1 cellular context compared by ENCODE assay signal in genomic region chr19:860481-861098, GRCh38.
TF ChIP-seq lines count a peak whose summit lies in the region.

No MANE protein-coding gene starts in this region.

TF ChIP-seq in H1, 55 proteins besides CTCF, POLR2A, EP300 and RAD21:
- TF ChIP-seq CHD1 (IDR thresholded peaks at IDR 0.05; ENCODE audit: low read depth, low read length) = no peak
- no peak for TF ChIP-seq POLR2AphosphoS5 (IDR thresholded peaks at IDR 0.05; ENCODE audit: low read depth, low read length)
- no peak for TF ChIP-seq TAF7 (optimal IDR thresholded peaks at IDR 0.05; ENCODE audit: borderline replicate concordance, low read depth, low read length)
- TF ChIP-seq, protein P1, sequence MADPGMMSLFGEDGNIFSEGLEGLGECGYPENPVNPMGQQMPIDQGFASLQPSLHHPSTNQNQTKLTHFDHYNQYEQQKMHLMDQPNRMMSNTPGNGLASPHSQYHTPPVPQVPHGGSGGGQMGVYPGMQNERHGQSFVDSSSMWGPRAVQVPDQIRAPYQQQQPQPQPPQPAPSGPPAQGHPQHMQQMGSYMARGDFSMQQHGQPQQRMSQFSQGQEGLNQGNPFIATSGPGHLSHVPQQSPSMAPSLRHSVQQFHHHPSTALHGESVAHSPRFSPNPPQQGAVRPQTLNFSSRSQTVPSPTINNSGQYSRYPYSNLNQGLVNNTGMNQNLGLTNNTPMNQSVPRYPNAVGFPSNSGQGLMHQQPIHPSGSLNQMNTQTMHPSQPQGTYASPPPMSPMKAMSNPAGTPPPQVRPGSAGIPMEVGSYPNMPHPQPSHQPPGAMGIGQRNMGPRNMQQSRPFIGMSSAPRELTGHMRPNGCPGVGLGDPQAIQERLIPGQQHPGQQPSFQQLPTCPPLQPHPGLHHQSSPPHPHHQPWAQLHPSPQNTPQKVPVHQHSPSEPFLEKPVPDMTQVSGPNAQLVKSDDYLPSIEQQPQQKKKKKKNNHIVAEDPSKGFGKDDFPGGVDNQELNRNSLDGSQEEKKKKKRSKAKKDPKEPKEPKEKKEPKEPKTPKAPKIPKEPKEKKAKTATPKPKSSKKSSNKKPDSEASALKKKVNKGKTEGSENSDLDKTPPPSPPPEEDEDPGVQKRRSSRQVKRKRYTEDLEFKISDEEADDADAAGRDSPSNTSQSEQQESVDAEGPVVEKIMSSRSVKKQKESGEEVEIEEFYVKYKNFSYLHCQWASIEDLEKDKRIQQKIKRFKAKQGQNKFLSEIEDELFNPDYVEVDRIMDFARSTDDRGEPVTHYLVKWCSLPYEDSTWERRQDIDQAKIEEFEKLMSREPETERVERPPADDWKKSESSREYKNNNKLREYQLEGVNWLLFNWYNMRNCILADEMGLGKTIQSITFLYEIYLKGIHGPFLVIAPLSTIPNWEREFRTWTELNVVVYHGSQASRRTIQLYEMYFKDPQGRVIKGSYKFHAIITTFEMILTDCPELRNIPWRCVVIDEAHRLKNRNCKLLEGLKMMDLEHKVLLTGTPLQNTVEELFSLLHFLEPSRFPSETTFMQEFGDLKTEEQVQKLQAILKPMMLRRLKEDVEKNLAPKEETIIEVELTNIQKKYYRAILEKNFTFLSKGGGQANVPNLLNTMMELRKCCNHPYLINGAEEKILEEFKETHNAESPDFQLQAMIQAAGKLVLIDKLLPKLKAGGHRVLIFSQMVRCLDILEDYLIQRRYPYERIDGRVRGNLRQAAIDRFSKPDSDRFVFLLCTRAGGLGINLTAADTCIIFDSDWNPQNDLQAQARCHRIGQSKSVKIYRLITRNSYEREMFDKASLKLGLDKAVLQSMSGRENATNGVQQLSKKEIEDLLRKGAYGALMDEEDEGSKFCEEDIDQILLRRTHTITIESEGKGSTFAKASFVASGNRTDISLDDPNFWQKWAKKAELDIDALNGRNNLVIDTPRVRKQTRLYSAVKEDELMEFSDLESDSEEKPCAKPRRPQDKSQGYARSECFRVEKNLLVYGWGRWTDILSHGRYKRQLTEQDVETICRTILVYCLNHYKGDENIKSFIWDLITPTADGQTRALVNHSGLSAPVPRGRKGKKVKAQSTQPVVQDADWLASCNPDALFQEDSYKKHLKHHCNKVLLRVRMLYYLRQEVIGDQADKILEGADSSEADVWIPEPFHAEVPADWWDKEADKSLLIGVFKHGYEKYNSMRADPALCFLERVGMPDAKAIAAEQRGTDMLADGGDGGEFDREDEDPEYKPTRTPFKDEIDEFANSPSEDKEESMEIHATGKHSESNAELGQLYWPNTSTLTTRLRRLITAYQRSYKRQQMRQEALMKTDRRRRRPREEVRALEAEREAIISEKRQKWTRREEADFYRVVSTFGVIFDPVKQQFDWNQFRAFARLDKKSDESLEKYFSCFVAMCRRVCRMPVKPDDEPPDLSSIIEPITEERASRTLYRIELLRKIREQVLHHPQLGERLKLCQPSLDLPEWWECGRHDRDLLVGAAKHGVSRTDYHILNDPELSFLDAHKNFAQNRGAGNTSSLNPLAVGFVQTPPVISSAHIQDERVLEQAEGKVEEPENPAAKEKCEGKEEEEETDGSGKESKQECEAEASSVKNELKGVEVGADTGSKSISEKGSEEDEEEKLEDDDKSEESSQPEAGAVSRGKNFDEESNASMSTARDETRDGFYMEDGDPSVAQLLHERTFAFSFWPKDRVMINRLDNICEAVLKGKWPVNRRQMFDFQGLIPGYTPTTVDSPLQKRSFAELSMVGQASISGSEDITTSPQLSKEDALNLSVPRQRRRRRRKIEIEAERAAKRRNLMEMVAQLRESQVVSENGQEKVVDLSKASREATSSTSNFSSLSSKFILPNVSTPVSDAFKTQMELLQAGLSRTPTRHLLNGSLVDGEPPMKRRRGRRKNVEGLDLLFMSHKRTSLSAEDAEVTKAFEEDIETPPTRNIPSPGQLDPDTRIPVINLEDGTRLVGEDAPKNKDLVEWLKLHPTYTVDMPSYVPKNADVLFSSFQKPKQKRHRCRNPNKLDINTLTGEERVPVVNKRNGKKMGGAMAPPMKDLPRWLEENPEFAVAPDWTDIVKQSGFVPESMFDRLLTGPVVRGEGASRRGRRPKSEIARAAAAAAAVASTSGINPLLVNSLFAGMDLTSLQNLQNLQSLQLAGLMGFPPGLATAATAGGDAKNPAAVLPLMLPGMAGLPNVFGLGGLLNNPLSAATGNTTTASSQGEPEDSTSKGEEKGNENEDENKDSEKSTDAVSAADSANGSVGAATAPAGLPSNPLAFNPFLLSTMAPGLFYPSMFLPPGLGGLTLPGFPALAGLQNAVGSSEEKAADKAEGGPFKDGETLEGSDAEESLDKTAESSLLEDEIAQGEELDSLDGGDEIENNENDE (IDR thresholded peaks at IDR 0.05; ENCODE audit: insufficient replicate concordance, low read length) = no peak
- TF ChIP-seq TEAD4 (IDR thresholded peaks at IDR 0.05; ENCODE audit: low read depth, low read length) = no peak
- no peak for TF ChIP-seq TCF12 (IDR thresholded peaks at IDR 0.05; ENCODE audit: low read depth, low read length)
- no peak for TF ChIP-seq CBX8 (IDR thresholded peaks at IDR 0.05; ENCODE audit: borderline replicate concordance, low read depth, low read length)
- no peak for TF ChIP-seq RFX5 (IDR thresholded peaks at IDR 0.05; ENCODE audit: borderline replicate concordance, low read depth, low read length)
- no peak for TF ChIP-seq BACH1 (IDR thresholded peaks at IDR 0.05; ENCODE audit: low read length)
- TF ChIP-seq SUZ12 (IDR thresholded peaks at IDR 0.05; ENCODE audit: low read length) = peak; percentile 36; the same call in 1 of the 2 replicates
- no peak for TF ChIP-seq SIN3A (conservative IDR thresholded peaks at IDR 0.05 in 1 of 2, IDR thresholded peaks at IDR 0.05 in 1 of 2; ENCODE audit: low read depth in 1 of 2, low read length in 2 of 2)
- no peak for TF ChIP-seq RXRA (IDR thresholded peaks at IDR 0.05; ENCODE audit: insufficient read depth, low read depth, low read length)
- TF ChIP-seq CBX5 (IDR thresholded peaks at IDR 0.05; ENCODE audit: low read depth, low read length) = no peak
- TF ChIP-seq EZH2 (IDR thresholded peaks at IDR 0.05; ENCODE audit: low read depth, low read length, severe bottlenecking) = peak; percentile 34
- no peak for TF ChIP-seq RNF2 (IDR thresholded peaks at IDR 0.05; ENCODE audit: borderline replicate concordance, low read depth, low read length, missing control alignments, poor library complexity, severe bottlenecking)
- TF ChIP-seq CREB1 (IDR thresholded peaks at IDR 0.05) = 0 out of 2 replicates have a peak, but pooled peaks have one; percentile 12
- TF ChIP-seq MAFK (IDR thresholded peaks at IDR 0.05; ENCODE audit: low read depth, low read length) = no peak
- peak; percentile 56 for TF ChIP-seq MAX (IDR thresholded peaks at IDR 0.05)
- TF ChIP-seq TAF1 (IDR thresholded peaks at IDR 0.05; ENCODE audit: low read depth, low read length) = no peak
- peak; percentile 12; the same call in 1 of the 2 replicates for TF ChIP-seq NRF1 (IDR thresholded peaks at IDR 0.05; ENCODE audit: low read depth, low read length)
- TF ChIP-seq SRF (IDR thresholded peaks at IDR 0.05; ENCODE audit: low read depth, low read length) = no peak
- TF ChIP-seq HDAC2 (IDR thresholded peaks at IDR 0.05; ENCODE audit: borderline replicate concordance in 1 of 2, low read depth in 2 of 2, low read length in 2 of 2) = no peak
- TF ChIP-seq SIX5 (IDR thresholded peaks at IDR 0.05; ENCODE audit: low read depth, low read length) = no peak
- no peak for TF ChIP-seq CTBP2 (IDR thresholded peaks at IDR 0.05; ENCODE audit: borderline replicate concordance, insufficient read depth, insufficient read length, low read length)
- no peak for TF ChIP-seq HDAC6 (IDR thresholded peaks at IDR 0.05; ENCODE audit: low read depth, low read length)
- TF ChIP-seq, protein P2, sequence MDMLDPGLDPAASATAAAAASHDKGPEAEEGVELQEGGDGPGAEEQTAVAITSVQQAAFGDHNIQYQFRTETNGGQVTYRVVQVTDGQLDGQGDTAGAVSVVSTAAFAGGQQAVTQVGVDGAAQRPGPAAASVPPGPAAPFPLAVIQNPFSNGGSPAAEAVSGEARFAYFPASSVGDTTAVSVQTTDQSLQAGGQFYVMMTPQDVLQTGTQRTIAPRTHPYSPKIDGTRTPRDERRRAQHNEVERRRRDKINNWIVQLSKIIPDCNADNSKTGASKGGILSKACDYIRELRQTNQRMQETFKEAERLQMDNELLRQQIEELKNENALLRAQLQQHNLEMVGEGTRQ (IDR thresholded peaks at IDR 0.05; ENCODE audit: low read length) = no peak
- no peak for TF ChIP-seq YY1 (IDR thresholded peaks at IDR 0.05; ENCODE audit: low read depth, low read length)
- TF ChIP-seq NANOG (IDR thresholded peaks at IDR 0.05; ENCODE audit: insufficient read depth, low read depth, low read length, poor library complexity, severe bottlenecking) = no peak
- TF ChIP-seq, protein P3, sequence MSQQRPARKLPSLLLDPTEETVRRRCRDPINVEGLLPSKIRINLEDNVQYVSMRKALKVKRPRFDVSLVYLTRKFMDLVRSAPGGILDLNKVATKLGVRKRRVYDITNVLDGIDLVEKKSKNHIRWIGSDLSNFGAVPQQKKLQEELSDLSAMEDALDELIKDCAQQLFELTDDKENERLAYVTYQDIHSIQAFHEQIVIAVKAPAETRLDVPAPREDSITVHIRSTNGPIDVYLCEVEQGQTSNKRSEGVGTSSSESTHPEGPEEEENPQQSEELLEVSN (IDR thresholded peaks at IDR 0.05) = peak; percentile 33; the same call in 1 of the 2 replicates
- TF ChIP-seq, protein P4, sequence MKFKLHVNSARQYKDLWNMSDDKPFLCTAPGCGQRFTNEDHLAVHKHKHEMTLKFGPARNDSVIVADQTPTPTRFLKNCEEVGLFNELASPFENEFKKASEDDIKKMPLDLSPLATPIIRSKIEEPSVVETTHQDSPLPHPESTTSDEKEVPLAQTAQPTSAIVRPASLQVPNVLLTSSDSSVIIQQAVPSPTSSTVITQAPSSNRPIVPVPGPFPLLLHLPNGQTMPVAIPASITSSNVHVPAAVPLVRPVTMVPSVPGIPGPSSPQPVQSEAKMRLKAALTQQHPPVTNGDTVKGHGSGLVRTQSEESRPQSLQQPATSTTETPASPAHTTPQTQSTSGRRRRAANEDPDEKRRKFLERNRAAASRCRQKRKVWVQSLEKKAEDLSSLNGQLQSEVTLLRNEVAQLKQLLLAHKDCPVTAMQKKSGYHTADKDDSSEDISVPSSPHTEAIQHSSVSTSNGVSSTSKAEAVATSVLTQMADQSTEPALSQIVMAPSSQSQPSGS (IDR thresholded peaks at IDR 0.05; ENCODE audit: low read length) = no peak
- TF ChIP-seq, protein P5, sequence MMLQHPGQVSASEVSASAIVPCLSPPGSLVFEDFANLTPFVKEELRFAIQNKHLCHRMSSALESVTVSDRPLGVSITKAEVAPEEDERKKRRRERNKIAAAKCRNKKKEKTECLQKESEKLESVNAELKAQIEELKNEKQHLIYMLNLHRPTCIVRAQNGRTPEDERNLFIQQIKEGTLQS (IDR thresholded peaks at IDR 0.05; ENCODE audit: insufficient read depth, low read depth, low read length) = no peak
- TF ChIP-seq SAP30 (IDR thresholded peaks at IDR 0.05; ENCODE audit: insufficient read depth, insufficient replicate concordance, low read length) = no peak
- no peak for TF ChIP-seq SP1 (IDR thresholded peaks at IDR 0.05; ENCODE audit: low read depth, low read length)
- 0 out of 2 replicates have a peak, but pooled peaks have one; percentile 29 for TF ChIP-seq GABPA (IDR thresholded peaks at IDR 0.05; ENCODE audit: borderline replicate concordance, insufficient read depth, low read length)
- no peak for TF ChIP-seq GTF2F1 (IDR thresholded peaks at IDR 0.05; ENCODE audit: borderline replicate concordance, low read depth, low read length)
- no peak for TF ChIP-seq KDM5A (IDR thresholded peaks at IDR 0.05; ENCODE audit: low read length)
- TF ChIP-seq BRCA1 (IDR thresholded peaks at IDR 0.05; ENCODE audit: low read depth, low read length) = no peak
- TF ChIP-seq SP2 (IDR thresholded peaks at IDR 0.05; ENCODE audit: low read length) = no peak
- TF ChIP-seq CHD2 (IDR thresholded peaks at IDR 0.05; ENCODE audit: low read length) = no peak
- TF ChIP-seq PHF8 (conservative IDR thresholded peaks at IDR 0.05; ENCODE audit: low read depth, low read length) = no peak
- no peak for TF ChIP-seq JUN (IDR thresholded peaks at IDR 0.05; ENCODE audit: low read depth, low read length)
- no peak for TF ChIP-seq BCL11A (IDR thresholded peaks at IDR 0.05; ENCODE audit: low read depth in 2 of 2, low read length in 2 of 2)
- no peak for TF ChIP-seq KDM1A (IDR thresholded peaks at IDR 0.05; ENCODE audit: borderline replicate concordance, low read length)
- TF ChIP-seq EGR1 (IDR thresholded peaks at IDR 0.05; ENCODE audit: borderline replicate concordance, low read depth, low read length) = no peak
- TF ChIP-seq SP4 (IDR thresholded peaks at IDR 0.05; ENCODE audit: low read length) = no peak
- TF ChIP-seq ZNF274 (IDR thresholded peaks at IDR 0.05; ENCODE audit: borderline replicate concordance, extremely low read depth, low read length) = no peak
- peak; percentile 53 for TF ChIP-seq ASH2L (IDR thresholded peaks at IDR 0.05; ENCODE audit: low read length)
- TF ChIP-seq RBBP5 (IDR thresholded peaks at IDR 0.05; ENCODE audit: borderline replicate concordance, low read depth, low read length) = peak; percentile 51; the same call in 1 of the 2 replicates
- TF ChIP-seq KDM4A (IDR thresholded peaks at IDR 0.05; ENCODE audit: low read depth, low read length, severe bottlenecking) = peak; percentile 44
- no peak for TF ChIP-seq JUND (IDR thresholded peaks at IDR 0.05; ENCODE audit: low read length)
- TF ChIP-seq FOSL1 (IDR thresholded peaks at IDR 0.05; ENCODE audit: insufficient read depth, low read depth, low read length) = no peak
